ENCODE assay signal across 16 cellular contexts in genomic region chr1:204088596-204088995, GRCh38. TPM values are rescaled to one million over a fixed set of nuclear protein-coding genes. Genes with fewer than 3 reads are reported as not detected.
DNase-seq lines count a peak whose midpoint lies in the region; TF ChIP-seq lines count a peak whose summit lies in the region.
"Had no signal": no experiment of that assay in that cellular context is flagged by ENCODE, and none has a peak within 500 bp of the region (broad histone marks: within the 10 kb centered on the region; RNA-seq: fewer than 3 reads in every experiment).

No MANE protein-coding gene starts in this region.

- H3K79me2 ChIP-seq in mesendoderm (ENCODE audit: control insufficient read depth, insufficient read depth, low read length): peaks cover 94% of the 10 kb centered on the region

- H3K36me3 ChIP-seq in HEK293 (ENCODE audit: control insufficient read depth in 2 of 2, insufficient read depth in 1 of 2, low read length in 2 of 2) (no peaks in the 10 kb centered on the region), mesendoderm (ENCODE audit: control insufficient read depth, insufficient read depth, low read length) (no peaks in the 10 kb centered on the region)
- H3K36me3 ChIP-seq: BE2C had no signal

- H3K23ac ChIP-seq in mesendoderm (ENCODE audit: low read length): no peak overlapping the region

- no CpG with 5 or more reads among the region's 8 CpGs for WGBS in mesendoderm (ENCODE audit: extremely low coverage, insufficient coverage, low lambda C conversion rate)

- no peak for TF ChIP-seq CTCF in HEK293 (tag by site-specific recombination; IDR thresholded peaks at IDR 0.05)

- POLR2A ChIA-PET in HEK293 (lab: Yijun Ruan, JAX): no interaction called here

- H3K79me1 ChIP-seq in mesendoderm (ENCODE audit: low read length): peaks cover 28% of the 10 kb centered on the region

- no peak overlapping the region for H3K9ac ChIP-seq in mesendoderm (ENCODE audit: low read length)

- H3K4me3 ChIP-seq in HEK293 (ENCODE audit: low read depth, low read length) (no peak overlapping the region), mesendoderm (ENCODE audit: low read length) (no peak overlapping the region), skin epidermis (no peak overlapping the region)

- no peak overlapping the region for H2BK120ac ChIP-seq in mesendoderm (ENCODE audit: low read depth, low read length)

- no peaks in the 10 kb centered on the region for H3K27me3 ChIP-seq in mesendoderm (ENCODE audit: insufficient read depth, low read length, poor library complexity)
- H3K27me3 ChIP-seq: BE2C had no signal

- H2BK15ac ChIP-seq in mesendoderm (replicated peaks; ENCODE audit: low read depth): no peak overlapping the region

- no peak for DNase-seq in caudate nucleus (lab: John Stamatoyannopoulos, UW)
- no peak for DNase-seq in mesendoderm
- no peak for DNase-seq in stimulated activated CD4-positive, alpha-beta T cell treated with anti-CD3 and anti-CD28 coated beads, Interleukin-15, amount 100 ng/mL, for 24 hours
- no peak for DNase-seq in cerebellar nuclear complex (lab: John Stamatoyannopoulos, UW)
- no peak for DNase-seq in SHP77 (lab: John Stamatoyannopoulos, UW)
- DNase-seq in GM03348 (ENCODE audit: low spot score): no peak
- DNase-seq: activated CD4-positive, alpha-beta T cell treated with anti-CD3 and anti-CD28 coated beads, Interleukin-2, amount 50 U/mL, for 1 hour; activated naive CD4-positive, alpha-beta T cell treated with Interleukin-2 at 50 U/mL for 16 hours; BE2C; GDM1; naive B cell; NCI-H1417 treated with DMSO at 0.1 percent for 48 hours; stimulated activated CD4-positive, alpha-beta T cell treated with anti-CD3 and anti-CD28 coated beads, Interleukin-4, amount 100 ng/mL, for 1 hour; SW 1271 had no signal

- H3K56ac ChIP-seq in mesendoderm (ENCODE audit: low read length): peak overlapping the region; percentile 10

- no peak overlapping the region for H4K5ac ChIP-seq in mesendoderm (ENCODE audit: low read length)

- H3K4me2 ChIP-seq in mesendoderm (ENCODE audit: low read length): no peak overlapping the region

- H3K9me3 ChIP-seq in HEK293 (ENCODE audit: control insufficient read depth, insufficient read depth, low read depth, low read length): no peaks in the 10 kb centered on the region
- H3K9me3 ChIP-seq: BE2C had no signal

- H3K27ac ChIP-seq in HEK293 (ENCODE audit: extremely low read depth, low read depth, low read length) (no peak overlapping the region), caudate nucleus (ENCODE audit: low read depth, low read length) (peak overlapping the region; percentile 84), mesendoderm (ENCODE audit: low read depth, low read length) (no peak overlapping the region), skin epidermis (peak overlapping the region in 16 of 21 experiments; percentile 4 to 87 (median 66))

- no peak overlapping the region for H2BK5ac ChIP-seq in mesendoderm (ENCODE audit: low read length)

- H3K4me1 ChIP-seq in HEK293 (ENCODE audit: control insufficient read depth, insufficient read depth, low read length) (peaks cover 12% of the 10 kb centered on the region; the same call in 1 of the 2 replicates), mesendoderm (ENCODE audit: control insufficient read depth, low read depth, low read length) (peaks cover 3% of the 10 kb centered on the region)
- H3K4me1 ChIP-seq: BE2C had no signal

- H2AK5ac ChIP-seq in mesendoderm (ENCODE audit: low read length): no peak overlapping the region

- CTCF ChIA-PET in HEK293 (lab: Yijun Ruan, JAX): interaction anchor here (0.6 kb wide), 1 partner anchor 219 kb away, joined by 3 read pairs; no protein-coding TSS in a partner anchor

- no peak overlapping the region for H3K4ac ChIP-seq in mesendoderm (ENCODE audit: low read depth, low read length)

- H3K18ac ChIP-seq in mesendoderm (ENCODE audit: low read length): no peak overlapping the region

- H4K8ac ChIP-seq in mesendoderm (ENCODE audit: low read depth, low read length): no peak overlapping the region

TF ChIP-seq in HEK293, 187 proteins besides CTCF, POLR2A, EP300 and RAD21:
- TF ChIP-seq ZXDB (tag by site-specific recombination; IDR thresholded peaks at IDR 0.05) (no peak), ZIC2 (tag by site-specific recombination; IDR thresholded peaks at IDR 0.05) (peak; percentile 88)

RNA-seq across cellular contexts. Expression of gene SOX13, which starts 15.7 kb away (rescaled TPM):
- 31.8 TPM for polyA plus RNA-seq in mesendoderm (2013, experiment 1 of 2)
- polyA plus RNA-seq in mesendoderm (2013, experiment 2 of 2): 31.5 TPM

Comparison
In these comparisons a context has a peak if more than half of its experiments do, and no peak if none do; other contexts are left out.
1. H3K27ac ChIP-seq: peak in caudate nucleus (single experiment) and skin epidermis (16 of 21); none in HEK293 (single experiment) and mesendoderm (single experiment).